29 cellular contexts compared by ENCODE assay signal in the genomic region with DNA sequence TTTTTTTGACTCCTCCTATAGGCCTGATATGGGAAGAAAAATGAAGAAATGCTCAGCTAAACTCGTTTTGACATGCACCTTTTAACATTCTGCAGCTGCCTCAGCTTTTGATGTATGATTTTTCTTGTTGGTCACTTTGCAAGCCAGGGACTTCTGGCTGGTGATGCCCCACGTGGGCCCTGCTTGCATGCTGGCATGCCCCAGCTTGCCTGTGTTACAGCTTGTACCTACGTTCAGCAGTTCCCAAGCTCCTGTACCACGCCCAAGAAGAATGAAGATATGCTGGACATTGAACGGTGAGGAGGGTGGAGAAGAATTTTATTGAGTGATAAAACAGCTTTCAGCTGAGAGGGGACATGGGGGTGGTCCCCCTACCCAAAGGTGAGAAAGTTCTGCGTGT.
"Had no signal": no experiment of that assay in that cellular context is flagged by ENCODE, and none has a peak within 500 bp of the region (broad histone marks: within the 10 kb centered on the region; RNA-seq: fewer than 3 reads in every experiment).

No MANE protein-coding gene starts in this region.

- H3K27ac ChIP-seq: ascending aorta, gastrocnemius medialis, hepatocyte, parathyroid adenoma, psoas muscle, sigmoid colon, stomach, thyroid gland, VCaP had no signal

- H3K27ac Mint-ChIP-seq: activated naive CD8-positive, alpha-beta T cell treated with anti-CD3 and anti-CD28 coated beads for 36 hours; brain; naive thymus-derived CD8-positive, alpha-beta T cell; stimulated activated naive B cell treated with anti-CD40 and anti-IgM and Interleukin-4, amounts not matched to agents 10 μg/mL and 1 μg/mL and 100 μg/mL, for 72 hours had no signal

- H3K9me3 ChIP-seq: ascending aorta, gastrocnemius medialis, psoas muscle, sigmoid colon, stomach, thyroid gland had no signal

- H3K4me3 Mint-ChIP-seq: activated naive CD8-positive, alpha-beta T cell treated with anti-CD3 and anti-CD28 coated beads for 36 hours; brain; naive thymus-derived CD8-positive, alpha-beta T cell; neural crest cell; stimulated activated naive B cell treated with anti-CD40 and anti-IgM and Interleukin-4, amounts not matched to agents 10 μg/mL and 1 μg/mL and 100 μg/mL, for 72 hours had no signal

- ATAC-seq: activated CD4-positive, CD25-positive, alpha-beta regulatory T cell treated with anti-CD3 and anti-CD28 coated beads, Interleukin-2, amount 50 U/mL, for 24 hours; gastrocnemius medialis; left cardiac atrium; naive thymus-derived CD8-positive, alpha-beta T cell; psoas muscle; stimulated activated naive B cell treated with anti-CD40 and anti-IgM and Interleukin-4, amounts not matched to agents 10 μg/mL and 1 μg/mL and 100 μg/mL, for 72 hours had no signal

- H3K36me3 ChIP-seq: ascending aorta, gastrocnemius medialis, sigmoid colon, stomach, thyroid gland had no signal

- H3K4me1 ChIP-seq: ascending aorta, gastrocnemius medialis, parathyroid adenoma, psoas muscle, thyroid gland had no signal

- H3K4me3 ChIP-seq: ascending aorta, gastrocnemius medialis, hepatocyte, psoas muscle, sigmoid colon, stomach, thyroid gland had no signal

- DNase-seq: activated CD4-positive, alpha-beta T cell treated with anti-CD3 and anti-CD28 coated beads for 48 hours; activated CD4-positive, alpha-beta T cell treated with anti-CD3 and anti-CD28 coated beads, Interleukin-2, amount 50 U/mL, for 48 hours; activated CD8-positive, alpha-beta memory T cell treated with anti-CD3 and anti-CD28 coated beads for 24 hours; activated effector memory CD4-positive, alpha-beta T cell treated with Interleukin-2 at 50 U/mL for 16 hours; activated naive CD4-positive, alpha-beta T cell treated with Interleukin-2 at 50 U/mL for 16 hours; activated naive CD8-positive, alpha-beta T cell treated with anti-CD3 and anti-CD28 coated beads for 36 hours; cortex of kidney; gastrocnemius medialis; glutamatergic neuron; islet precursor cell; left cardiac atrium; midbrain; naive thymus-derived CD8-positive, alpha-beta T cell; nucleus accumbens; psoas muscle; sigmoid colon; small intestine; stimulated activated CD4-positive, alpha-beta T cell treated with anti-CD3 and anti-CD28 coated beads, Interleukin-1b, Interleukin-23, amount 100 ng/mL, for 48 hours; stimulated activated naive B cell treated with anti-CD40 and anti-IgM and Interleukin-4, amounts not matched to agents 10 μg/mL and 1 μg/mL and 100 μg/mL, for 72 hours; stomach; T-helper 1 cell; thyroid gland had no signal

- H3K9me3 Mint-ChIP-seq: activated naive CD8-positive, alpha-beta T cell treated with anti-CD3 and anti-CD28 coated beads for 36 hours; neural crest cell; stimulated activated naive B cell treated with anti-CD40 and anti-IgM and Interleukin-4, amounts not matched to agents 10 μg/mL and 1 μg/mL and 100 μg/mL, for 72 hours had no signal

- H3K36me3 Mint-ChIP-seq: activated naive CD8-positive, alpha-beta T cell treated with anti-CD3 and anti-CD28 coated beads for 36 hours; brain; naive thymus-derived CD8-positive, alpha-beta T cell; stimulated activated naive B cell treated with anti-CD40 and anti-IgM and Interleukin-4, amounts not matched to agents 10 μg/mL and 1 μg/mL and 100 μg/mL, for 72 hours had no signal

- H3K4me1 Mint-ChIP-seq: activated naive CD8-positive, alpha-beta T cell treated with anti-CD3 and anti-CD28 coated beads for 36 hours; naive thymus-derived CD8-positive, alpha-beta T cell; stimulated activated naive B cell treated with anti-CD40 and anti-IgM and Interleukin-4, amounts not matched to agents 10 μg/mL and 1 μg/mL and 100 μg/mL, for 72 hours had no signal
